Comparison of ENCODE assay signal across 1 cellular context in genomic region chrX:100685284-100685996, GRCh38.
A peak's percentile ranks its signal among the peaks of the same experiment; 100 is the strongest.
TF ChIP-seq lines count a peak whose summit lies in the region.

No MANE protein-coding gene starts in this region.

TF ChIP-seq in IMR-90, 13 proteins besides CTCF, POLR2A, EP300 and RAD21:
- TF ChIP-seq SMC3 (IDR thresholded peaks at IDR 0.05; ENCODE audit: low read depth, low read length) (peak; percentile 78), CEBPB (IDR thresholded peaks at IDR 0.05; ENCODE audit: low read depth, low read length) (0 out of 2 replicates have a peak, but pooled peaks have one; percentile 5), MAZ (IDR thresholded peaks at IDR 0.05; ENCODE audit: borderline replicate concordance, low read depth, low read length) (no peak), MAFK (IDR thresholded peaks at IDR 0.05; ENCODE audit: low read depth, low read length) (no peak), FOS (IDR thresholded peaks at IDR 0.05; ENCODE audit: low read depth, low read length) (no peak)
